Comparison of ENCODE assay signal across 23 cellular contexts in the genomic region with DNA sequence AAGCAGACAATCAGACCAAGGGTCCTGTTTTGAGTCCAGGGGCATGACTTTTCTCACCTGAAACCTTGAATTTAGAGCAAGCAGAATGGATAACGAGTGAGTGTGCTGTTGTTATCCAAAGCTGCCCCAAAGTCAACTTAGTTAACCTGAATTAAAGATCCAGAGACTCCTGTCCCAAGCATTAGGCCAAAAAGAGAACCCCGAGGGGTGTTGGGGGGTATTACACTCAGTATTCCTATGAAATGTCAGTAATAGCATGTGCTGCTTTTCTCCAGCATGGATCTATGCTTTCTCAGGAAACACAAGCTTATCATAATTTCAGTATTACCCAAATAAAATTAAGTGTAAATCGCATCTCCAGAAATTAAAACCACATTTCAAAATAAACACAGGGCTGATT.
"Had no signal": no experiment of that assay in that cellular context is flagged by ENCODE, and none has a peak within 500 bp of the region (broad histone marks: within the 10 kb centered on the region; RNA-seq: fewer than 3 reads in every experiment).

No MANE protein-coding gene starts in this region.

- H3K4me3 ChIP-seq: lower lobe of right lung, neural progenitor cell, thoracic aorta, vagina had no signal

- H3K27me3 ChIP-seq: foreskin keratinocyte, neural progenitor cell, vagina had no signal

- H3K4me1 Mint-ChIP-seq: activated B cell treated with CpG ODN at 0.5 μM for 24 hours; activated CD4-positive, alpha-beta memory T cell treated with anti-CD3 and anti-CD28 coated beads, Interleukin-2, amount 10 ng/mL, durations not matched to agents 7 days and 5 days; brain; neural progenitor cell had no signal

- H3K4me1 ChIP-seq: foreskin keratinocyte, lower lobe of right lung, neural progenitor cell, vagina had no signal

- H2AFZ ChIP-seq: neural progenitor cell had no signal

- DNase-seq: activated B cell treated with CpG ODN at 0.5 μM for 24 hours; activated CD4-positive, alpha-beta memory T cell treated with anti-CD3 and anti-CD28 coated beads, Interleukin-2, amount 10 ng/mL, durations not matched to agents 7 days and 5 days; activated CD4-positive, alpha-beta T cell treated with anti-CD3 and anti-CD28 coated beads for 4 hours; activated naive CD4-positive, alpha-beta T cell treated with anti-CD3 and anti-CD28 coated beads for 36 hours; anterior cingulate cortex; effector CD4-positive, alpha-beta T cell; erythroblast; foreskin keratinocyte; kidney; lower lobe of right lung; naive thymus-derived CD4-positive, alpha-beta T cell; retina; stimulated activated CD4-positive, alpha-beta T cell treated with anti-CD3 and anti-CD28 coated beads, Interleukin-2, amount 100 ng/mL, for 48 hours; stimulated activated CD8-positive, alpha-beta memory T cell treated with anti-CD3 and anti-CD28 coated beads, Interleukin-4, amount 100 ng/mL, for 48 hours; stimulated activated naive CD4-positive, alpha-beta T cell treated with Interleukin-2 at 50 U/mL for 16 hours; T-helper 9 cell had no signal

- H3K9me3 Mint-ChIP-seq: activated B cell treated with CpG ODN at 0.5 μM for 24 hours; activated CD4-positive, alpha-beta memory T cell treated with anti-CD3 and anti-CD28 coated beads, Interleukin-2, amount 10 ng/mL, durations not matched to agents 7 days and 5 days; activated naive CD4-positive, alpha-beta T cell treated with anti-CD3 and anti-CD28 coated beads for 36 hours; brain; dendritic cell treated with granulocyte-macrophage colony-stimulating factor and Interleukin-4, amounts not matched to agents 40 ng/mL and 50 ng/mL, for 4 days; naive thymus-derived CD4-positive, alpha-beta T cell; neural progenitor cell; type B pancreatic cell had no signal

- H3K27me3 Mint-ChIP-seq: activated B cell treated with CpG ODN at 0.5 μM for 24 hours; activated CD4-positive, alpha-beta memory T cell treated with anti-CD3 and anti-CD28 coated beads, Interleukin-2, amount 10 ng/mL, durations not matched to agents 7 days and 5 days; brain; dendritic cell treated with granulocyte-macrophage colony-stimulating factor and Interleukin-4, amounts not matched to agents 40 ng/mL and 50 ng/mL, for 4 days; naive thymus-derived CD4-positive, alpha-beta T cell; type B pancreatic cell had no signal

- H3K9ac ChIP-seq: neural progenitor cell had no signal

- H3K27ac Mint-ChIP-seq: activated B cell treated with CpG ODN at 0.5 μM for 24 hours; activated CD4-positive, alpha-beta memory T cell treated with anti-CD3 and anti-CD28 coated beads, Interleukin-2, amount 10 ng/mL, durations not matched to agents 7 days and 5 days; activated naive CD4-positive, alpha-beta T cell treated with anti-CD3 and anti-CD28 coated beads for 36 hours; dendritic cell treated with granulocyte-macrophage colony-stimulating factor and Interleukin-4, amounts not matched to agents 40 ng/mL and 50 ng/mL, for 4 days; neural progenitor cell; type B pancreatic cell had no signal

- H3K27ac ChIP-seq: foreskin keratinocyte, lower lobe of right lung, neural progenitor cell, thoracic aorta, vagina had no signal

- ATAC-seq: foreskin keratinocyte; left lobe of liver; lower lobe of right lung; naive thymus-derived CD4-positive, alpha-beta T cell had no signal

- H3K4me3 Mint-ChIP-seq: activated B cell treated with CpG ODN at 0.5 μM for 24 hours; activated CD4-positive, alpha-beta memory T cell treated with anti-CD3 and anti-CD28 coated beads, Interleukin-2, amount 10 ng/mL, durations not matched to agents 7 days and 5 days; activated naive CD4-positive, alpha-beta T cell treated with anti-CD3 and anti-CD28 coated beads for 36 hours; brain; dendritic cell treated with granulocyte-macrophage colony-stimulating factor and Interleukin-4, amounts not matched to agents 40 ng/mL and 50 ng/mL, for 4 days; naive thymus-derived CD4-positive, alpha-beta T cell; neural progenitor cell; type B pancreatic cell had no signal

- H3K4me2 ChIP-seq: neural progenitor cell had no signal
